Comparison of ENCODE assay signal across 1 cellular context in genomic region chr6:138814179-138814834, GRCh38.
TF ChIP-seq lines count a peak whose summit lies in the region.

No MANE protein-coding gene starts in this region.

TF ChIP-seq in HepG2, 621 proteins besides CTCF, POLR2A, EP300 and RAD21 (continued from another document and continues in another):
- TF ChIP-seq IKZF5 (CRISPR knock-in tag; IDR thresholded peaks at IDR 0.05): peak; percentile 62; the same call in 1 of the 2 replicates
- TF ChIP-seq KDM5B (CRISPR knock-in tag; IDR thresholded peaks at IDR 0.05; ENCODE audit: borderline replicate concordance): no peak
- no peak for TF ChIP-seq ZFP62 (CRISPR knock-in tag; IDR thresholded peaks at IDR 0.05)
- TF ChIP-seq RBM39 (IDR thresholded peaks at IDR 0.05; ENCODE audit: low read depth, low read length, poor library complexity, severe bottlenecking): no peak
- TF ChIP-seq ZNF205 (CRISPR knock-in tag; IDR thresholded peaks at IDR 0.05): 0 out of 2 replicates have a peak, but pooled peaks have one; percentile 72
- no peak for TF ChIP-seq ZNF619 (CRISPR knock-in tag; IDR thresholded peaks at IDR 0.05)
- TF ChIP-seq CENPT (CRISPR knock-in tag; IDR thresholded peaks at IDR 0.05; ENCODE audit: low read depth): no peak
- no peak for TF ChIP-seq ZUFSP (CRISPR knock-in tag; IDR thresholded peaks at IDR 0.05; ENCODE audit: borderline replicate concordance)
- TF ChIP-seq ZSCAN9 (CRISPR knock-in tag; IDR thresholded peaks at IDR 0.05; ENCODE audit: borderline replicate concordance): no peak
- no peak for TF ChIP-seq POLR2AphosphoS5 (IDR thresholded peaks at IDR 0.05; ENCODE audit: low read depth, low read length)
- no peak for TF ChIP-seq SMARCC2 (IDR thresholded peaks at IDR 0.05)
- TF ChIP-seq E2F2 (CRISPR knock-in tag; IDR thresholded peaks at IDR 0.05; ENCODE audit: borderline replicate concordance): no peak
- TF ChIP-seq ZNF350 (CRISPR knock-in tag; IDR thresholded peaks at IDR 0.05; ENCODE audit: borderline replicate concordance, low read depth): no peak
- TF ChIP-seq ZBTB33 (CRISPR knock-in tag; IDR thresholded peaks at IDR 0.05): no peak
- no peak for TF ChIP-seq TBL1XR1 (IDR thresholded peaks at IDR 0.05; ENCODE audit: borderline replicate concordance, low read length, partially characterized antibody)
- TF ChIP-seq ARID3A (IDR thresholded peaks at IDR 0.05; ENCODE audit: low read depth, low read length): peak; percentile 66; the same call in 1 of the 2 replicates
- no peak for TF ChIP-seq ZBTB10 (CRISPR knock-in tag; IDR thresholded peaks at IDR 0.05; ENCODE audit: borderline replicate concordance)
- TF ChIP-seq POLR2AphosphoS2 (IDR thresholded peaks at IDR 0.05; ENCODE audit: low read depth, low read length): no peak
- TF ChIP-seq ZNF484 (CRISPR knock-in tag; IDR thresholded peaks at IDR 0.05; ENCODE audit: borderline replicate concordance, low read depth): no peak
- TF ChIP-seq PHF21A (CRISPR knock-in tag; IDR thresholded peaks at IDR 0.05): peak; percentile 85
- 0 out of 2 replicates have a peak, but pooled peaks have one; percentile 27 for TF ChIP-seq ZNF777 (CRISPR knock-in tag; IDR thresholded peaks at IDR 0.05)
- TF ChIP-seq ZNF101 (CRISPR knock-in tag; IDR thresholded peaks at IDR 0.05; ENCODE audit: borderline replicate concordance, low read depth): no peak
- TF ChIP-seq FOXA1 (IDR thresholded peaks at IDR 0.05): no peak
- peak; percentile 60; the same call in 1 of the 2 replicates for TF ChIP-seq FOXA1 (CRISPR knock-in tag; IDR thresholded peaks at IDR 0.05)
- no peak for TF ChIP-seq NFRKB (IDR thresholded peaks at IDR 0.05)
- TF ChIP-seq MAF1 (CRISPR knock-in tag; IDR thresholded peaks at IDR 0.05; ENCODE audit: borderline replicate concordance): no peak
- peak; percentile 76 for TF ChIP-seq CREM (IDR thresholded peaks at IDR 0.05)
- TF ChIP-seq CREM (CRISPR knock-in tag; IDR thresholded peaks at IDR 0.05): no peak
- TF ChIP-seq ZNF780A (CRISPR knock-in tag; IDR thresholded peaks at IDR 0.05): no peak
- TF ChIP-seq TSC22D2 (CRISPR knock-in tag; IDR thresholded peaks at IDR 0.05; ENCODE audit: borderline replicate concordance): no peak
- TF ChIP-seq THAP7 (CRISPR knock-in tag; IDR thresholded peaks at IDR 0.05): no peak
- TF ChIP-seq MTF1 (CRISPR knock-in tag; IDR thresholded peaks at IDR 0.05): no peak
- no peak for TF ChIP-seq HES4 (CRISPR knock-in tag; IDR thresholded peaks at IDR 0.05; ENCODE audit: borderline replicate concordance)
- no peak for TF ChIP-seq ZNF629 (CRISPR knock-in tag; conservative IDR thresholded peaks at IDR 0.05)
- TF ChIP-seq ZNF710 (CRISPR knock-in tag; IDR thresholded peaks at IDR 0.05; ENCODE audit: borderline replicate concordance): no peak; the same call in 1 of the 2 replicates
- TF ChIP-seq ZNF724P (CRISPR knock-in tag; IDR thresholded peaks at IDR 0.05; ENCODE audit: borderline replicate concordance): no peak
- TF ChIP-seq ZNF737 (CRISPR knock-in tag; IDR thresholded peaks at IDR 0.05; ENCODE audit: borderline replicate concordance): no peak
- TF ChIP-seq ZNF615 (CRISPR knock-in tag; IDR thresholded peaks at IDR 0.05; ENCODE audit: borderline replicate concordance): no peak
- no peak for TF ChIP-seq TIGD3 (CRISPR knock-in tag; IDR thresholded peaks at IDR 0.05; ENCODE audit: borderline replicate concordance)
- no peak for TF ChIP-seq ZNF761 (CRISPR knock-in tag; conservative IDR thresholded peaks at IDR 0.05)
- no peak for TF ChIP-seq ZNF775 (CRISPR knock-in tag; IDR thresholded peaks at IDR 0.05; ENCODE audit: borderline replicate concordance)
- TF ChIP-seq SETDB1 (CRISPR knock-in tag; IDR thresholded peaks at IDR 0.05; ENCODE audit: borderline replicate concordance): no peak
- peak; percentile 50; the same call in 1 of the 2 replicates for TF ChIP-seq RXRA (CRISPR knock-in tag; IDR thresholded peaks at IDR 0.05)
- no peak for TF ChIP-seq ZNF549 (CRISPR knock-in tag; IDR thresholded peaks at IDR 0.05)
- TF ChIP-seq KLF12 (CRISPR knock-in tag; IDR thresholded peaks at IDR 0.05; ENCODE audit: borderline replicate concordance): no peak
- TF ChIP-seq NPAS2 (CRISPR knock-in tag; IDR thresholded peaks at IDR 0.05; ENCODE audit: borderline replicate concordance): no peak
- TF ChIP-seq, protein P1, sequence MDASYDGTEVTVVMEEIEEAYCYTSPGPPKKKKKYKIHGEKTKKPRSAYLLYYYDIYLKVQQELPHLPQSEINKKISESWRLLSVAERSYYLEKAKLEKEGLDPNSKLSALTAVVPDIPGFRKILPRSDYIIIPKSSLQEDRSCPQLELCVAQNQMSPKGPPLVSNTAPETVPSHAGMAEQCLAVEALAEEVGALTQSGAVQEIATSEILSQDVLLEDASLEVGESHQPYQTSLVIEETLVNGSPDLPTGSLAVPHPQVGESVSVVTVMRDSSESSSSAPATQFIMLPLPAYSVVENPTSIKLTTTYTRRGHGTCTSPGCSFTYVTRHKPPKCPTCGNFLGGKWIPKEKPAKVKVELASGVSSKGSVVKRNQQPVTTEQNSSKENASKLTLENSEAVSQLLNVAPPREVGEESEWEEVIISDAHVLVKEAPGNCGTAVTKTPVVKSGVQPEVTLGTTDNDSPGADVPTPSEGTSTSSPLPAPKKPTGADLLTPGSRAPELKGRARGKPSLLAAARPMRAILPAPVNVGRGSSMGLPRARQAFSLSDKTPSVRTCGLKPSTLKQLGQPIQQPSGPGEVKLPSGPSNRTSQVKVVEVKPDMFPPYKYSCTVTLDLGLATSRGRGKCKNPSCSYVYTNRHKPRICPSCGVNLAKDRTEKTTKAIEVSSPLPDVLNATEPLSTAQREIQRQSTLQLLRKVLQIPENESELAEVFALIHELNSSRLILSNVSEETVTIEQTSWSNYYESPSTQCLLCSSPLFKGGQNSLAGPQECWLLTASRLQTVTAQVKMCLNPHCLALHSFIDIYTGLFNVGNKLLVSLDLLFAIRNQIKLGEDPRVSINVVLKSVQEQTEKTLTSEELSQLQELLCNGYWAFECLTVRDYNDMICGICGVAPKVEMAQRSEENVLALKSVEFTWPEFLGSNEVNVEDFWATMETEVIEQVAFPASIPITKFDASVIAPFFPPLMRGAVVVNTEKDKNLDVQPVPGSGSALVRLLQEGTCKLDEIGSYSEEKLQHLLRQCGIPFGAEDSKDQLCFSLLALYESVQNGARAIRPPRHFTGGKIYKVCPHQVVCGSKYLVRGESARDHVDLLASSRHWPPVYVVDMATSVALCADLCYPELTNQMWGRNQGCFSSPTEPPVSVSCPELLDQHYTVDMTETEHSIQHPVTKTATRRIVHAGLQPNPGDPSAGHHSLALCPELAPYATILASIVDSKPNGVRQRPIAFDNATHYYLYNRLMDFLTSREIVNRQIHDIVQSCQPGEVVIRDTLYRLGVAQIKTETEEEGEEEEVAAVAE (CRISPR knock-in tag; IDR thresholded peaks at IDR 0.05; ENCODE audit: borderline replicate concordance): no peak
